Comparison of ENCODE assay signal across 14 cellular contexts in the genomic region with DNA sequence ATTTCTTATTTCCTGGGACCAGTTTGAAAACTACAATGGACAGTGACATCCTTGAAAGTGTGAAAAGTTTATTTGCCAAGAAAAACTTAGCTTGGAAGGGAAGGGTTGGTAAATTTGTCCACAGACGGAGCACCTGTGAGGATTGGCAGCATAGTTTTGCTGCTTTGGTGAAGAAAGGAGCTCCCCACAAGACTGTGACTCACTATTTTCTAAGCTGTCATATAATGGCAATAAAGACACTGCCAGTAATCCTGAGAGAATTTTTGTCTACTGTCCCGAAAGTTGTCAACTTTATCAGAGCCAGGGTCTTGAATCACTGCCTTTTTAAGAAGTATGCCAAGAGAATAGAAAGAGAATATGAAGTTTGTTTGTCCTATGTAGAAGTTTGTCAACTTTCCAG.
"Had no signal": no experiment of that assay in that cellular context is flagged by ENCODE, and none has a peak within 500 bp of the region (broad histone marks: within the 10 kb centered on the region; RNA-seq: fewer than 3 reads in every experiment).

No MANE protein-coding gene starts in this region.

- H3K36me3 ChIP-seq: left lung, vagina had no signal

- H3K27ac ChIP-seq: left lung, vagina had no signal

- H3K36me3 Mint-ChIP-seq: activated CD4-positive, alpha-beta memory T cell treated with anti-CD3 and anti-CD28 coated beads for 36 hours had no signal

- H3K9me3 ChIP-seq: left lung, vagina had no signal

- H3K27me3 ChIP-seq: left lung, vagina had no signal

- H3K27me3 Mint-ChIP-seq: activated CD4-positive, alpha-beta memory T cell treated with anti-CD3 and anti-CD28 coated beads for 36 hours; stimulated activated naive CD8-positive, alpha-beta T cell treated with anti-CD3 and anti-CD28 coated beads, Interleukin-15, amount 100 ng/mL, for 72 hours had no signal

- H3K4me3 ChIP-seq: left lung, vagina had no signal

- H3K4me3 Mint-ChIP-seq: activated CD4-positive, alpha-beta memory T cell treated with anti-CD3 and anti-CD28 coated beads for 36 hours; activated T-cell treated with anti-CD3 and anti-CD28 coated beads, Interleukin-2, amount 50 U/mL, for 72 hours; neural crest cell; stimulated activated naive CD8-positive, alpha-beta T cell treated with anti-CD3 and anti-CD28 coated beads, Interleukin-15, amount 100 ng/mL, for 72 hours; T-helper 2 cell treated with Interferon-gamma antibody and Interleukin-4, amounts not matched to agents 5 μg/mL and 100 μg/mL, for 36 hours had no signal

- H3K9me3 Mint-ChIP-seq: activated T-cell treated with anti-CD3 and anti-CD28 coated beads, Interleukin-2, amount 50 U/mL, for 72 hours; T-helper 2 cell treated with Interferon-gamma antibody and Interleukin-4, amounts not matched to agents 5 μg/mL and 100 μg/mL, for 36 hours had no signal

- H3K4me1 ChIP-seq: left lung, vagina had no signal

- DNase-seq: activated CD4-positive, alpha-beta memory T cell treated with anti-CD3 and anti-CD28 coated beads for 36 hours; activated CD4-positive, alpha-beta T cell treated with anti-CD3 and anti-CD28 coated beads for 1 hour; activated T-cell treated with anti-CD3 and anti-CD28 coated beads, Interleukin-2, amount 50 U/mL, for 72 hours; effector memory CD4-positive, alpha-beta T cell; glutamatergic neuron; left lung; mesendoderm; stimulated activated CD4-positive, alpha-beta T cell treated with anti-CD3 and anti-CD28 coated beads, Interleukin-15, amount 100 ng/mL, for 24 hours; stimulated activated CD4-positive, alpha-beta T cell treated with anti-CD3 and anti-CD28 coated beads, Interleukin-4, amount 100 ng/mL, for 4 hours; stimulated activated naive CD8-positive, alpha-beta T cell treated with anti-CD3 and anti-CD28 coated beads, Interleukin-15, amount 100 ng/mL, for 72 hours had no signal

- FAIRE-seq: islet of Langerhans had no signal

- ATAC-seq: activated T-cell treated with anti-CD3 and anti-CD28 coated beads, Interleukin-2, amount 50 U/mL, for 72 hours; left lung; stimulated activated naive CD8-positive, alpha-beta T cell treated with anti-CD3 and anti-CD28 coated beads, Interleukin-15, amount 100 ng/mL, for 72 hours had no signal

- H3K4me1 Mint-ChIP-seq: neural crest cell; stimulated activated naive CD8-positive, alpha-beta T cell treated with anti-CD3 and anti-CD28 coated beads, Interleukin-15, amount 100 ng/mL, for 72 hours had no signal
